ENCODE assay signal across 19 cellular contexts in the genomic region with DNA sequence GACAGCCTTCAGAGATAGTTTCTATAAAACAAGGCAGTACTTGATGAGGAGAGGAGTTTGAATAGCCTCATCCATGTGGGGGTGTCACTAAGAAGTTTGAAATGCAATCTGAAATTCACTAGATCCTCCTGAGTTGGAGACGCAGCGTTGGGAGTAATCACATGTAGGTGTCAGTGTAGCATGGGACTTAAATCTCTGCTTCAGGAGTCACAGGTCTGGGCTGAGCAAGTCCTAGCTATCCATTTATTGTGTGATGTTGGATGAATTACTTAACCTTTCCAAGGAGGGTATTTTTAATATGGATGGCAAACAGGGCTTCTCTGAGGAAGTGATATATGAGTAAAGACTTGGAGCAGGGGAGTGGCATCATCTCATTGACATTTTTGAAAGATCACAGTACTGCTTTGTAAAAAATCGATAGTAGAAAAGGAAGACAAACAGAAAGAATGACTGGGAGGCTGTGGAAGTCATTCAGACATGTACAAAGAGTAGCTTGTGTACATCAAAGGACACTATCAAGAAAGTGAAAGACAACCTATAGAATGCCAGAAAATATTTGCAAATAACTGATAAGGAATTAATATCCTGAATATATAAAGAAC. TPM values are rescaled to one million over a fixed set of nuclear protein-coding genes. Genes with fewer than 3 reads are reported as not detected.
A peak's percentile ranks its signal among the peaks of the same experiment; 100 is the strongest.
DNase-seq lines count a peak whose midpoint lies in the region; ATAC-seq, FAIRE-seq and TF ChIP-seq lines count a peak whose summit lies in the region.
"Had no signal": no experiment of that assay in that cellular context is flagged by ENCODE, and none has a peak within 500 bp of the region (broad histone marks: within the 10 kb centered on the region; RNA-seq: fewer than 3 reads in every experiment).

No MANE protein-coding gene starts in this region.

- 89% methylated on average over 3 of the region's 3 CpGs; no CpG with 5 or more reads in 1 of the 2 experiments for WGBS in H1 (ENCODE audit: extremely low coverage in 1 of 2, insufficient coverage in 1 of 2, insufficient read length in 1 of 2, insufficient replicate concordance in 2 of 2, low coverage in 1 of 2, low lambda C conversion rate in 2 of 2, missing lambda C conversion rate in 1 of 2), 2 experiments

- no peaks in the 10 kb centered on the region for H3K23me2 ChIP-seq in H1 (ENCODE audit: low read depth, low read length)

- no peak overlapping the region for H3K14ac ChIP-seq in H1 (ENCODE audit: insufficient read length)

- no peaks in the 10 kb centered on the region; the same call in 1 of the 2 replicates for H3K27me3 ChIP-seq in OCI-LY3 (ENCODE audit: low read depth, low read length)
- H3K27me3 ChIP-seq in H1 (replicated peaks in 1 of 4; ENCODE audit: control insufficient read depth in 3 of 4, extremely low read depth in 1 of 4, insufficient read depth in 3 of 4, low read length in 3 of 4), result no peaks in the 10 kb centered on the region
- H3K27me3 ChIP-seq: SJSA1 had no signal

- H3K4ac ChIP-seq in H1 (replicated peaks; ENCODE audit: insufficient read length, low read depth, low read length), result no peak overlapping the region

- no peak overlapping the region for H4K5ac ChIP-seq in H1 (ENCODE audit: insufficient read length, low read depth, low read length)

- no peak overlapping the region for H4K91ac ChIP-seq in H1 (replicated peaks; ENCODE audit: insufficient read length, low read length)

- peak overlapping the region; percentile 1 for H3K27ac Mint-ChIP-seq in stimulated activated naive CD8-positive, alpha-beta T cell treated with anti-CD3 and anti-CD28 coated beads, Interleukin-15, Interleukin-2, amounts not matched to agents 100 ng/mL and 50 ng/mL, for 24 hours
- no peak overlapping the region for H3K27ac Mint-ChIP-seq in stimulated activated naive CD8-positive, alpha-beta T cell treated with anti-CD3 and anti-CD28 coated beads, Interleukin-15, amount 100 ng/mL, for 72 hours
- H3K27ac Mint-ChIP-seq in natural killer cell treated with Interleukin-12 subunit alpha and Interleukin-12 subunit beta and Interleukin-15 and Interleukin-18, amount 100 ng/mL, for 72 hours, result no peak overlapping the region
- H3K27ac Mint-ChIP-seq: T-helper 1 cell treated with Interleukin-12 subunit alpha and Interleukin-12 subunit beta and Interleukin-4 antibody, amounts not matched to agents 30 μg/mL and 1 μg/mL, for 36 hours had no signal

- H2AFZ ChIP-seq in OCI-LY3 (ENCODE audit: low read depth, low read length) (no peak overlapping the region), H1 (ENCODE audit: low read length) (peak overlapping the region; percentile 52; the same call in 1 of the 2 replicates)

- no peaks in the 10 kb centered on the region for H3K36me3 ChIP-seq in OCI-LY3 (replicated peaks; ENCODE audit: low read depth, low read length)
- no peaks in the 10 kb centered on the region for H3K36me3 ChIP-seq in H1 (ENCODE audit: control insufficient read depth in 2 of 4, insufficient read depth in 4 of 4, low read length in 3 of 4)
- H3K36me3 ChIP-seq: SJSA1 had no signal

- no peak overlapping the region for H2BK120ac ChIP-seq in H1 (replicated peaks; ENCODE audit: low read depth, low read length)

- no peaks in the 10 kb centered on the region for H3K36me3 Mint-ChIP-seq in stimulated activated naive CD8-positive, alpha-beta T cell treated with anti-CD3 and anti-CD28 coated beads, Interleukin-15, Interleukin-2, amounts not matched to agents 100 ng/mL and 50 ng/mL, for 24 hours (ENCODE audit: low read depth)
- H3K36me3 Mint-ChIP-seq in natural killer cell treated with Interleukin-12 subunit alpha and Interleukin-12 subunit beta and Interleukin-15 and Interleukin-18, amount 100 ng/mL, for 72 hours, result no peaks in the 10 kb centered on the region

- H3K4me1 ChIP-seq in OCI-LY3 (ENCODE audit: low read length) (peaks cover 25% of the 10 kb centered on the region), H1 (replicated peaks in 1 of 4; ENCODE audit: control insufficient read depth in 3 of 4, insufficient read depth in 4 of 4, low read length in 3 of 4) (peaks cover 0 to 12% (median 6%) of the 10 kb centered on the region in 4 experiments; a peak in 3 of 7 replicates)
- H3K4me1 ChIP-seq: SJSA1 had no signal

- no peak for DNase-seq in stimulated activated naive CD8-positive, alpha-beta T cell treated with anti-CD3 and anti-CD28 coated beads, Interleukin-15, amount 100 ng/mL, for 72 hours
- DNase-seq in H1 (ENCODE audit: low read depth in 1 of 2, low spot score in 2 of 2) (no peak), DMS 273 treated with DMSO at 0.1 percent for 48 hours (lab: John Stamatoyannopoulos, UW) (no peak), LoVo (ENCODE audit: low spot score) (no peak)
- DNase-seq in natural killer cell treated with Interleukin-12 subunit alpha and Interleukin-12 subunit beta and Interleukin-15 and Interleukin-18, amount 100 ng/mL, for 72 hours (ENCODE audit: low spot score), result no peak
- DNase-seq: 8988T, DMS79 treated with DMSO at 0.1 percent for 48 hours, GOT3, NCI-H187, NCI-H446, NCI-H526 had no signal

- CTCF ChIA-PET in H1 (lab: Charles Lee; ENCODE audit: partially characterized antibody), result no interaction called here

- H3K4me3 ChIP-seq in OCI-LY3 (ENCODE audit: low read length) (0 out of 2 replicates have a peak overlapping the region, but pooled peaks have one; percentile 33), H1 (ENCODE audit: extremely low read depth in 1 of 4, insufficient read depth in 2 of 4, low read depth in 3 of 4, low read length in 4 of 4) (no peak overlapping the region)
- H3K4me3 ChIP-seq: GM12878, SJSA1 had no signal

- TF ChIP-seq CTCF in OCI-LY3 (IDR thresholded peaks at IDR 0.05; ENCODE audit: low read depth, low read length) (no peak), H1 (IDR thresholded peaks at IDR 0.05; ENCODE audit: control extremely low read depth in 1 of 3, insufficient read depth in 1 of 3, low read depth in 1 of 3, low read length in 3 of 3) (no peak)

- no peak overlapping the region; the same call in 1 of the 2 replicates for H2BK5ac ChIP-seq in H1 (ENCODE audit: low read depth, low read length)

- H3K9ac ChIP-seq in OCI-LY3 (ENCODE audit: low read length) (no peak overlapping the region), H1 (replicated peaks in 1 of 4; ENCODE audit: extremely low read depth in 1 of 4, low read depth in 3 of 4, low read length in 3 of 4) (no peak overlapping the region)

- POLR2A ChIA-PET in H1 (lab: Charles Lee; ENCODE audit: partially characterized antibody), result no interaction called here

- H3K9me3 Mint-ChIP-seq in stimulated activated naive CD8-positive, alpha-beta T cell treated with anti-CD3 and anti-CD28 coated beads, Interleukin-15, Interleukin-2, amounts not matched to agents 100 ng/mL and 50 ng/mL, for 24 hours, result no peaks in the 10 kb centered on the region
- no peaks in the 10 kb centered on the region for H3K9me3 Mint-ChIP-seq in stimulated activated naive CD8-positive, alpha-beta T cell treated with anti-CD3 and anti-CD28 coated beads, Interleukin-15, amount 100 ng/mL, for 72 hours
- no peaks in the 10 kb centered on the region for H3K9me3 Mint-ChIP-seq in natural killer cell treated with Interleukin-12 subunit alpha and Interleukin-12 subunit beta and Interleukin-15 and Interleukin-18, amount 100 ng/mL, for 72 hours
- H3K9me3 Mint-ChIP-seq: T-helper 1 cell treated with Interleukin-12 subunit alpha and Interleukin-12 subunit beta and Interleukin-4 antibody, amounts not matched to agents 30 μg/mL and 1 μg/mL, for 36 hours had no signal

- no peak overlapping the region for H3K56ac ChIP-seq in H1 (replicated peaks; ENCODE audit: insufficient read length, low read depth, low read length)

- H3K18ac ChIP-seq in H1 (ENCODE audit: extremely low read depth, low read length), result no peak overlapping the region

- no peak overlapping the region for H3K23ac ChIP-seq in H1 (ENCODE audit: insufficient read length)

- no peak overlapping the region for H3K4me3 Mint-ChIP-seq in stimulated activated naive CD8-positive, alpha-beta T cell treated with anti-CD3 and anti-CD28 coated beads, Interleukin-15, Interleukin-2, amounts not matched to agents 100 ng/mL and 50 ng/mL, for 24 hours
- H3K4me3 Mint-ChIP-seq in stimulated activated naive CD8-positive, alpha-beta T cell treated with anti-CD3 and anti-CD28 coated beads, Interleukin-15, amount 100 ng/mL, for 72 hours, result no peak overlapping the region
- no peak overlapping the region for H3K4me3 Mint-ChIP-seq in natural killer cell treated with Interleukin-12 subunit alpha and Interleukin-12 subunit beta and Interleukin-15 and Interleukin-18, amount 100 ng/mL, for 72 hours
- H3K4me3 Mint-ChIP-seq: T-helper 1 cell treated with Interleukin-12 subunit alpha and Interleukin-12 subunit beta and Interleukin-4 antibody, amounts not matched to agents 30 μg/mL and 1 μg/mL, for 36 hours had no signal

- no peak overlapping the region for H2BK15ac ChIP-seq in H1 (ENCODE audit: low read length)

- H3K79me2 ChIP-seq in OCI-LY3 (ENCODE audit: low read length) (no peaks in the 10 kb centered on the region), H1 (ENCODE audit: control insufficient read depth in 1 of 2, insufficient read depth in 2 of 2, low read length in 2 of 2) (no peaks in the 10 kb centered on the region)

- TF ChIP-seq POLR2A in H1 (IDR thresholded peaks at IDR 0.05; ENCODE audit: control extremely low read depth in 1 of 2, low read depth in 2 of 2, low read length in 2 of 2), result no peak

- no peak for FAIRE-seq in H1 (lab: Jason Lieb, UNC)

- peaks cover 20% of the 10 kb centered on the region for H3K27me3 Mint-ChIP-seq in stimulated activated naive CD8-positive, alpha-beta T cell treated with anti-CD3 and anti-CD28 coated beads, Interleukin-15, Interleukin-2, amounts not matched to agents 100 ng/mL and 50 ng/mL, for 24 hours
- H3K27me3 Mint-ChIP-seq in stimulated activated naive CD8-positive, alpha-beta T cell treated with anti-CD3 and anti-CD28 coated beads, Interleukin-15, amount 100 ng/mL, for 72 hours, result peaks cover 16% of the 10 kb centered on the region
- peaks cover 19 to 53% of the 10 kb centered on the region in 2 donors for H3K27me3 Mint-ChIP-seq in natural killer cell treated with Interleukin-12 subunit alpha and Interleukin-12 subunit beta and Interleukin-15 and Interleukin-18, amount 100 ng/mL, for 72 hours

- no peak overlapping the region for H2BK12ac ChIP-seq in H1 (ENCODE audit: low read depth, low read length)

- no peak for TF ChIP-seq EP300 in H1 (IDR thresholded peaks at IDR 0.05; ENCODE audit: borderline replicate concordance in 1 of 2, low read depth in 2 of 2, low read length in 2 of 2)

- peak overlapping the region; percentile 70 for H3K4me2 ChIP-seq in OCI-LY3 (ENCODE audit: low read length)
- H3K4me2 ChIP-seq in H1 (ENCODE audit: insufficient read depth in 1 of 2, low read depth in 2 of 2, low read length in 2 of 2), result no peak overlapping the region

- peak overlapping the region; percentile 94 for H2BK20ac ChIP-seq in H1 (ENCODE audit: low read length)

- no peak; a peak in 1 of 4 replicates for TF ChIP-seq RAD21 in H1 (IDR thresholded peaks at IDR 0.05 in 1 of 2, conservative IDR thresholded peaks at IDR 0.05 in 1 of 2; ENCODE audit: low read depth in 2 of 2, low read length in 2 of 2)

- no peak overlapping the region for H4K8ac ChIP-seq in H1 (ENCODE audit: extremely low read depth, insufficient read depth, low read length)

- no peak overlapping the region for H2AK5ac ChIP-seq in H1 (ENCODE audit: low read depth, low read length)

- no peak for ATAC-seq in stimulated activated naive CD8-positive, alpha-beta T cell treated with anti-CD3 and anti-CD28 coated beads, Interleukin-15, amount 100 ng/mL, for 72 hours
- ATAC-seq in natural killer cell treated with Interleukin-12 subunit alpha and Interleukin-12 subunit beta and Interleukin-15 and Interleukin-18, amount 100 ng/mL, for 72 hours, result no peak
- ATAC-seq in HG02588 (IDR thresholded peaks at IDR 0.05; ENCODE audit: unreplicated experiment), result no peak
- ATAC-seq: HCT116 had no signal

- H3K27ac ChIP-seq in OCI-LY3 (ENCODE audit: low read length) (peak overlapping the region; percentile 36), H1 (ENCODE audit: low read depth, low read length) (no peak overlapping the region)
- H3K27ac ChIP-seq: SJSA1 had no signal

- H3K9me3 ChIP-seq in OCI-LY3 (ENCODE audit: insufficient read depth, low read length), result no peaks in the 10 kb centered on the region
- no peaks in the 10 kb centered on the region for H3K9me3 ChIP-seq in H1 (ENCODE audit: insufficient read depth in 2 of 2, low read depth in 1 of 2, low read length in 1 of 2)
- H3K9me3 ChIP-seq: SJSA1 had no signal

- H4K20me1 ChIP-seq in OCI-LY3 (ENCODE audit: insufficient read depth, low read length) (no peaks in the 10 kb centered on the region), H1 (replicated peaks in 1 of 2; ENCODE audit: control insufficient read depth in 1 of 2, insufficient read depth in 2 of 2, low read length in 2 of 2) (no peaks in the 10 kb centered on the region)

- H3K79me1 ChIP-seq in H1 (ENCODE audit: low read depth, low read length), result no peaks in the 10 kb centered on the region

- peaks cover 17% of the 10 kb centered on the region for H3K4me1 Mint-ChIP-seq in stimulated activated naive CD8-positive, alpha-beta T cell treated with anti-CD3 and anti-CD28 coated beads, Interleukin-15, Interleukin-2, amounts not matched to agents 100 ng/mL and 50 ng/mL, for 24 hours (ENCODE audit: low read depth)
- H3K4me1 Mint-ChIP-seq in stimulated activated naive CD8-positive, alpha-beta T cell treated with anti-CD3 and anti-CD28 coated beads, Interleukin-15, amount 100 ng/mL, for 72 hours, result peaks cover 14% of the 10 kb centered on the region
- peaks cover 7 to 12% of the 10 kb centered on the region in 2 donors for H3K4me1 Mint-ChIP-seq in natural killer cell treated with Interleukin-12 subunit alpha and Interleukin-12 subunit beta and Interleukin-15 and Interleukin-18, amount 100 ng/mL, for 72 hours (ENCODE audit: low read depth in 2 of 2)

RNA-seq across cellular contexts. Expression of gene CP, which starts 17.1 kb away (rescaled TPM):
- 2.1 and 2.6 TPM in 2 replicates for total RNA-seq in H1 (2021; fragmentation: NEBNext Ultra II Directional; extraction: Animal tissue kit (Norgen Biotek cat#: 25700))
- 0.32 and 0.46 TPM in 2 replicates for polyA plus RNA-seq in H1 (2011; rRNA removed)
- 0.97 TPM for polyA plus RNA-seq in H1 (2011; cell fraction: cytosol; rRNA removed)
- 1.0 TPM for polyA plus RNA-seq in H1 (2011; cell fraction: nucleus; rRNA removed)
- polyA plus RNA-seq in H1 (2012, experiment 1 of 2), result 0.78 to 2.9 TPM (median 1.2 TPM) in 4 replicates
- polyA plus RNA-seq in H1 (2012, experiment 2 of 2), result not detected
- polyA plus RNA-seq in H1 (2013, experiment 1 of 2), result 3.0 TPM
- polyA plus RNA-seq in H1 (2013, experiment 2 of 2), result 3.2 TPM
- polyA minus RNA-seq in H1 (2011; rRNA and poly(A)+ RNA removed), result 1.5 TPM in 2 replicates
- polyA minus RNA-seq in H1 (2011; cell fraction: cytosol; rRNA and poly(A)+ RNA removed), result not detected
- 5.9 TPM for polyA minus RNA-seq in H1 (2011; cell fraction: nucleus; rRNA and poly(A)+ RNA removed)
- not detected for total RNA-seq in natural killer cell treated with Interleukin-12 subunit alpha and Interleukin-12 subunit beta and Interleukin-15 and Interleukin-18, amount 100 ng/mL, for 72 hours
- total RNA-seq: HT1080, SJSA1 had no signal
